ENCODE assay signal across 8 cellular contexts in genomic region chr12:10235761-10236631, GRCh38. TPM values are rescaled to one million over a fixed set of nuclear protein-coding genes. Genes with fewer than 3 reads are reported as not detected.
DNase-seq lines count a peak whose midpoint lies in the region; ATAC-seq and TF ChIP-seq lines count a peak whose summit lies in the region.

No MANE protein-coding gene starts in this region.

- no peak overlapping the region for H2BK12ac ChIP-seq in mesenchymal stem cell (ENCODE audit: low read length in 2 of 2)

- H4K91ac ChIP-seq in mesenchymal stem cell (ENCODE audit: low read length) = no peak overlapping the region

- no peak overlapping the region for H3K23ac ChIP-seq in mesenchymal stem cell (ENCODE audit: low read length in 2 of 2)

- WGBS in mesenchymal stem cell = 66% methylated on average over 4 of the region's 4 CpGs
- 14 to 15% methylated on average over 4 of the region's 4 CpGs for WGBS in tibial nerve, 2 donors

- no peak overlapping the region for H3K9ac ChIP-seq in mesenchymal stem cell (ENCODE audit: low read length)

- no peak overlapping the region for H2AK5ac ChIP-seq in mesenchymal stem cell (ENCODE audit: low read length, severe bottlenecking)

- H3K36me3 ChIP-seq in mesenchymal stem cell (ENCODE audit: control insufficient read depth in 1 of 2, insufficient read depth in 2 of 2, low read depth in 1 of 2, low read length in 2 of 2) = peaks cover 0 to 3% of the 10 kb centered on the region in 2 experiments
- H3K36me3 ChIP-seq in tibial nerve = no peaks in the 10 kb centered on the region

- H3K9me3 ChIP-seq in mesenchymal stem cell (ENCODE audit: control insufficient read depth, low read length) (peaks cover 5% of the 10 kb centered on the region), tibial nerve (peaks cover 0 to 8% (median 0%) of the 10 kb centered on the region in 4 donors)

- H3K4me2 ChIP-seq in mesenchymal stem cell (ENCODE audit: low read length, poor library complexity, severe bottlenecking) = no peak overlapping the region

- H3K27me3 ChIP-seq in mesenchymal stem cell (ENCODE audit: control insufficient read depth in 1 of 2, insufficient read depth in 1 of 2, low read length in 2 of 2) (no peaks in the 10 kb centered on the region), tibial nerve (no peaks in the 10 kb centered on the region)

- DNase-seq in NCI-H2196 (lab: John Stamatoyannopoulos, UW; ENCODE audit: unreplicated experiment) (peak; percentile 15), NCI-H2196 treated with DMSO at 0.1 percent for 48 hours (lab: John Stamatoyannopoulos, UW; ENCODE audit: unreplicated experiment) (no peak), LoVo (ENCODE audit: low spot score) (peak; percentile 67), mesenchymal stem cell (peak; percentile 53), tibial nerve (ENCODE audit: low spot score in 2 of 2) (no peak)
- peak; percentile 9 for DNase-seq in effector CD8-positive, alpha-beta T cell (lab: John Stamatoyannopoulos, UW)

- no peak overlapping the region for H2BK15ac ChIP-seq in mesenchymal stem cell (ENCODE audit: low read depth, poor library complexity, severe bottlenecking)

- peak overlapping the region in 1 of 2 experiments; percentile 78 for H3K14ac ChIP-seq in mesenchymal stem cell (ENCODE audit: low read length in 2 of 2)

- peak in 1 of 2 donors; percentile 36 for TF ChIP-seq EP300 in tibial nerve (IDR thresholded peaks at IDR 0.05)

- no peak overlapping the region for H2BK5ac ChIP-seq in mesenchymal stem cell (ENCODE audit: low read depth, low read length, poor library complexity, severe bottlenecking)

- H3K4me1 ChIP-seq in mesenchymal stem cell (ENCODE audit: control insufficient read depth, insufficient read depth, low read depth, low read length) = no peaks in the 10 kb centered on the region
- no peaks in the 10 kb centered on the region for H3K4me1 ChIP-seq in tibial nerve

- H4K8ac ChIP-seq in mesenchymal stem cell (ENCODE audit: low read length) = no peak overlapping the region

- no peak for TF ChIP-seq POLR2A in tibial nerve (IDR thresholded peaks at IDR 0.05)

- peak overlapping the region in 1 of 2 experiments; percentile 12 for H3K18ac ChIP-seq in mesenchymal stem cell (ENCODE audit: low read depth in 1 of 2, low read length in 2 of 2)

- no peak overlapping the region for H2BK120ac ChIP-seq in mesenchymal stem cell (ENCODE audit: low read depth, low read length)

- TF ChIP-seq CTCF in VCaP (conservative IDR thresholded peaks at IDR 0.05) (peak; percentile 89), tibial nerve (IDR thresholded peaks at IDR 0.05) (peak; percentile 75 to 88 (median 83))

- ATAC-seq in HG02840 (IDR thresholded peaks at IDR 0.05; ENCODE audit: low FRiP score, unreplicated experiment) = no peak

- peaks cover 1% of the 10 kb centered on the region for H3K79me1 ChIP-seq in mesenchymal stem cell (replicated peaks; ENCODE audit: low read length, poor library complexity, severe bottlenecking)

- H3K4me3 ChIP-seq in mesenchymal stem cell (ENCODE audit: insufficient read depth in 1 of 2, low read depth in 1 of 2, low read length in 2 of 2) (no peak overlapping the region), tibial nerve (no peak overlapping the region)

- H3K4ac ChIP-seq in mesenchymal stem cell (ENCODE audit: low read depth in 1 of 2, low read length in 2 of 2) = no peak overlapping the region

- no peak overlapping the region for H2AFZ ChIP-seq in mesenchymal stem cell (ENCODE audit: low read depth, low read length)

- no peak overlapping the region for H3K27ac ChIP-seq in VCaP
- H3K27ac ChIP-seq in mesenchymal stem cell (ENCODE audit: low read length, poor library complexity, severe bottlenecking) = no peak overlapping the region
- no peak overlapping the region for H3K27ac ChIP-seq in tibial nerve

RNA-seq across cellular contexts. Expression of gene GABARAPL1, which starts 23.3 kb away (rescaled TPM):
- polyA plus RNA-seq in mesenchymal stem cell (2013, experiment 1 of 2) = 86.8 TPM
- polyA plus RNA-seq in mesenchymal stem cell (2013, experiment 2 of 2) = 86.2 TPM
- total RNA-seq in tibial nerve = 100 to 1,000 TPM; 116 to 168 (median 160) TPM

RNA-seq across cellular contexts. Expression of gene TMEM52B, which starts 57.2 kb away (rescaled TPM):
- 5.3 TPM for polyA plus RNA-seq in mesenchymal stem cell (2013, experiment 1 of 2)
- 6.4 TPM for polyA plus RNA-seq in mesenchymal stem cell (2013, experiment 2 of 2)
- under 1 TPM in 1 of 4 donors, not detected in 3; 0.21 TPM for total RNA-seq in tibial nerve

Comparison
In these comparisons a context has a peak if more than half of its experiments do, and no peak if none do; other contexts are left out.
1. DNase-seq: peak in NCI-H2196 (single experiment), LoVo (single experiment), effector CD8-positive, alpha-beta T cell (single experiment) and mesenchymal stem cell (single experiment); none in NCI-H2196 treated with DMSO at 0.1 percent for 48 hours (single experiment) and tibial nerve (0 of 2).